ENCODE assay signal across 13 cellular contexts in genomic region chr11:77154381-77155081, GRCh38.
DNase-seq lines count a peak whose midpoint lies in the region; ATAC-seq lines count a peak whose summit lies in the region.
"Had no signal": no experiment of that assay in that cellular context is flagged by ENCODE, and none has a peak within 500 bp of the region (broad histone marks: within the 10 kb centered on the region; RNA-seq: fewer than 3 reads in every experiment).

No MANE protein-coding gene starts in this region.

- CTCF ChIA-PET in activated naive CD4-positive, alpha-beta T cell treated with anti-CD3 and anti-CD28 coated beads, Interleukin-2, amount 10 ng/mL, durations not matched to agents 7 days and 5 days (lab: Charles Lee), result no interaction called here

- H3K4me1 Mint-ChIP-seq in activated naive CD4-positive, alpha-beta T cell treated with anti-CD3 and anti-CD28 coated beads, Interleukin-2, amount 10 ng/mL, durations not matched to agents 7 days and 5 days, result peaks cover 18% of the 10 kb centered on the region

- H3K27me3 Mint-ChIP-seq in activated naive CD4-positive, alpha-beta T cell treated with anti-CD3 and anti-CD28 coated beads, Interleukin-2, amount 10 ng/mL, durations not matched to agents 7 days and 5 days, result peaks cover 18% of the 10 kb centered on the region

- no peak overlapping the region for H3K4me3 Mint-ChIP-seq in activated naive CD4-positive, alpha-beta T cell treated with anti-CD3 and anti-CD28 coated beads, Interleukin-2, amount 10 ng/mL, durations not matched to agents 7 days and 5 days

- no peak for ATAC-seq in GM19035 (IDR thresholded peaks at IDR 0.05; ENCODE audit: unreplicated experiment)
- ATAC-seq in GM21576 (IDR thresholded peaks at IDR 0.05; ENCODE audit: unreplicated experiment), result no peak
- ATAC-seq: PC-3 had no signal

- no peak overlapping the region for H3K27ac Mint-ChIP-seq in activated naive CD4-positive, alpha-beta T cell treated with anti-CD3 and anti-CD28 coated beads, Interleukin-2, amount 10 ng/mL, durations not matched to agents 7 days and 5 days

- peak; percentile 92 for DNase-seq in Ammon's horn (ENCODE audit: low spot score)
- DNase-seq in NCI-H1105 (lab: John Stamatoyannopoulos, UW), result peak; percentile 81
- DNase-seq in cerebellar cortex (ENCODE audit: low spot score), result peak; percentile 95
- DNase-seq in middle frontal gyrus (ENCODE audit: extremely low spot score, low spot score), result peak; percentile 24
- no peak for DNase-seq in activated naive CD4-positive, alpha-beta T cell treated with anti-CD3 and anti-CD28 coated beads, Interleukin-2, amount 10 ng/mL, durations not matched to agents 7 days and 5 days
- DNase-seq in activated CD4-positive, alpha-beta T cell treated with anti-CD3 and anti-CD28 coated beads for 4 hours, result no peak
- DNase-seq: amniotic stem cell, GDM1, NCI-H1048, PC-3, T1000 had no signal

- H3K36me3 Mint-ChIP-seq in activated naive CD4-positive, alpha-beta T cell treated with anti-CD3 and anti-CD28 coated beads, Interleukin-2, amount 10 ng/mL, durations not matched to agents 7 days and 5 days, result no peaks in the 10 kb centered on the region

- H3K9me3 Mint-ChIP-seq in activated naive CD4-positive, alpha-beta T cell treated with anti-CD3 and anti-CD28 coated beads, Interleukin-2, amount 10 ng/mL, durations not matched to agents 7 days and 5 days, result no peaks in the 10 kb centered on the region

Comparison
In these comparisons a context has a peak if more than half of its experiments do, and no peak if none do; other contexts are left out.
1. DNase-seq: peak in Ammon's horn (single experiment), NCI-H1105 (single experiment), cerebellar cortex (single experiment) and middle frontal gyrus (single experiment); none in activated naive CD4-positive, alpha-beta T cell treated with anti-CD3 and anti-CD28 coated beads, Interleukin-2, amount 10 ng/mL, durations not matched to agents 7 days and 5 days (single experiment) and activated CD4-positive, alpha-beta T cell treated with anti-CD3 and anti-CD28 coated beads for 4 hours (0 of 2).